8 cellular contexts compared by ENCODE assay signal in the genomic region with DNA sequence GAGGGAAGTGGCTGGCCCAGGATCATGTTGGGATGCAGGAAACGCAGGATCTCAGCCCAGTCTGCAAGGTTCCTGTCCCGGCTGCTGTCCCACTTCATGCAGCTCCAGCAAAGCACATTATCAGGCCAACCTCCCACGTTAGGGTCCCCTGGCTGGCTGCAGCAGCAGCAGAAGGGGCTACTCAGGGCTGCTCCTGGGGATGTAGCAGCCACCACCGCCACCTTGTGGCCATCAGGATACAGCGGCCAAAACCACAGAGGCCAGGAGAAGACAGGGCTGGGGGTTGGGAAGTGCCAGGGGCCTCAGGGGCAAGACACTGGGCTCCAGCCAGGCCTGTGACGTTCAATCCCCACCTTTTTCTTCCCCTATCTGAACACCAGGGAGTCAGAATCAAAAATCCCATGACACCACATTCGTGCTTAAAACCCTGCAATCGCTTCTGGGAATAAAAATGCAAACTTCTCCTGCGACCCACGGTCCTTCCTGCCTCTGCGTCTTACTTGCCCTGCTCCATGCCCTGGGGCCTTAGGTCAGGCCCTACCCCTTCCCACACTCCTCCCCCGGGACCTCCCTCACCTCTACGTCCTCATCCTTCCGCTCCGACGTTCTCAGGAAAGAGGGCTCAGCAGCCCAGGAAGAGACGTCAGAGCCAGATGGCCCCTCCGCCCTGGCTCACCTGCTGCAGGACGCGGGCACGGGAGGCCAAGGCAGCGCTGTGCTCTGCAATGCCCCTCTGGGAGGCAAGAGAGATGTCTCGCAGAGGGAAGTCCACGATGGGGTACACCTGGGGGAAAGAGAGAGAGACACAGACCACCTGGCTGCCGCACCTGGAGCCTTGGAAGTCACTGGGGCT. TPM values are rescaled to one million over a fixed set of nuclear protein-coding genes. Genes with fewer than 3 reads are reported as not detected.
A peak's percentile ranks its signal among the peaks of the same experiment; 100 is the strongest.
DNase-seq lines count a peak whose midpoint lies in the region; ATAC-seq and TF ChIP-seq lines count a peak whose summit lies in the region.

No MANE protein-coding gene starts in this region.

- H3K36me3 Mint-ChIP-seq in activated CD8-positive, alpha-beta T cell treated with anti-CD3 and anti-CD28 coated beads, Interleukin-2, amount 10 ng/mL, durations not matched to agents 7 days and 5 days (ENCODE audit: low read depth), result no peaks in the 10 kb centered on the region
- no peaks in the 10 kb centered on the region for H3K36me3 Mint-ChIP-seq in naive thymus-derived CD4-positive, alpha-beta T cell

- H2AFZ ChIP-seq in fibroblast of lung (ENCODE audit: low read length), result no peak overlapping the region

- peak overlapping the region in 4 of 10 experiments; percentile 23 to 37 (median 32); a peak in 6 of 20 replicates for H3K4me3 ChIP-seq in BLaER1 treated with 17β-estradiol and CSF1 and Interleukin-3, amounts not matched to agents 10 nM and 100 nM
- H3K4me3 ChIP-seq in fibroblast of lung (replicated peaks in 1 of 4; ENCODE audit: control extremely low read depth in 1 of 4, insufficient read depth in 1 of 4, low read depth in 3 of 4, low read length in 4 of 4), result no peak overlapping the region
- no peak overlapping the region for H3K4me3 ChIP-seq in naive thymus-derived CD4-positive, alpha-beta T cell (ENCODE audit: low read length)
- peak overlapping the region in 1 of 4 donors; percentile 10 for H3K4me3 ChIP-seq in tibial nerve

- no peaks in the 10 kb centered on the region for H3K27me3 ChIP-seq in BLaER1 treated with 17β-estradiol and CSF1 and Interleukin-3, amounts not matched to agents 10 nM and 100 nM
- H3K27me3 ChIP-seq in fibroblast of lung (ENCODE audit: control insufficient read depth, insufficient read depth, low read length) (no peaks in the 10 kb centered on the region), tibial nerve (no peaks in the 10 kb centered on the region)
- no peaks in the 10 kb centered on the region for H3K27me3 ChIP-seq in naive thymus-derived CD4-positive, alpha-beta T cell (ENCODE audit: control insufficient read depth in 2 of 2, insufficient read depth in 2 of 2, low read length in 2 of 2)

- TF ChIP-seq EP300 in tibial nerve (IDR thresholded peaks at IDR 0.05), result no peak

- WGBS in tibial nerve, 2 donors, result 25 to 29% methylated on average over 25 of the region's 25 CpGs

- CTCF ChIA-PET in activated CD8-positive, alpha-beta T cell treated with anti-CD3 and anti-CD28 coated beads, Interleukin-2, amount 10 ng/mL, durations not matched to agents 7 days and 5 days (lab: Charles Lee), result interaction anchor here (1.0 kb wide), 1 partner anchor 181 kb away, joined by 3 read pairs; no protein-coding TSS in a partner anchor
- CTCF ChIA-PET in naive thymus-derived CD4-positive, alpha-beta T cell (lab: Charles Lee), result no interaction called here

- H3K27me3 Mint-ChIP-seq in activated CD8-positive, alpha-beta T cell treated with anti-CD3 and anti-CD28 coated beads, Interleukin-2, amount 10 ng/mL, durations not matched to agents 7 days and 5 days (ENCODE audit: low read depth), result no peaks in the 10 kb centered on the region
- peaks cover 0 to 11% (median 0%) of the 10 kb centered on the region in 5 donors for H3K27me3 Mint-ChIP-seq in naive thymus-derived CD4-positive, alpha-beta T cell

- intact Hi-C loops in naive thymus-derived CD4-positive, alpha-beta T cell (cut with micrococcal nuclease), result loop anchor here in 1 of 2 donors (2.0 kb wide), 1 partner anchor 180 kb away; no protein-coding TSS in a partner anchor

- H3K27ac ChIP-seq in BLaER1 treated with 17β-estradiol and CSF1 and Interleukin-3, amounts not matched to agents 10 nM and 100 nM, result peak overlapping the region in 10 of 11 experiments; percentile 9 to 63 (median 44); a peak in 16 of 22 replicates
- no peak overlapping the region for H3K27ac ChIP-seq in fibroblast of lung (ENCODE audit: insufficient read depth, low read length)
- no peak overlapping the region for H3K27ac ChIP-seq in naive thymus-derived CD4-positive, alpha-beta T cell (ENCODE audit: low read depth, low read length)
- H3K27ac ChIP-seq in tibial nerve, result no peak overlapping the region

- H3K9me3 Mint-ChIP-seq in activated CD8-positive, alpha-beta T cell treated with anti-CD3 and anti-CD28 coated beads, Interleukin-2, amount 10 ng/mL, durations not matched to agents 7 days and 5 days (ENCODE audit: insufficient read depth), result no peaks in the 10 kb centered on the region
- peaks cover 0 to 13% (median 0%) of the 10 kb centered on the region in 11 donors for H3K9me3 Mint-ChIP-seq in naive thymus-derived CD4-positive, alpha-beta T cell

- peaks cover 16 to 56% (median 33%) of the 10 kb centered on the region in 10 experiments for H3K4me1 ChIP-seq in BLaER1 treated with 17β-estradiol and CSF1 and Interleukin-3, amounts not matched to agents 10 nM and 100 nM
- H3K4me1 ChIP-seq in fibroblast of lung (ENCODE audit: control insufficient read depth, extremely low read depth, insufficient read depth, low read length), result peaks cover 13% of the 10 kb centered on the region
- no peaks in the 10 kb centered on the region for H3K4me1 ChIP-seq in naive thymus-derived CD4-positive, alpha-beta T cell (ENCODE audit: control insufficient read depth in 2 of 2, insufficient read depth in 2 of 2, low read length in 2 of 2)
- H3K4me1 ChIP-seq in tibial nerve, result peaks cover 0 to 18% (median 0%) of the 10 kb centered on the region in 4 donors

- TF ChIP-seq CTCF in fibroblast of lung (conservative IDR thresholded peaks at IDR 0.05 in 1 of 2, IDR thresholded peaks at IDR 0.05 in 1 of 2; ENCODE audit: low read depth in 1 of 2, low read length in 2 of 2) (peak; percentile 87 to 89), tibial nerve (IDR thresholded peaks at IDR 0.05) (peak; percentile 80 to 94 (median 85))

- H3K9ac ChIP-seq in BLaER1 treated with 17β-estradiol and CSF1 and Interleukin-3, amounts not matched to agents 10 nM and 100 nM, result peak overlapping the region; percentile 6 to 65 (median 57); a peak in 19 of 22 replicates
- H3K9ac ChIP-seq in fibroblast of lung (ENCODE audit: insufficient read depth, low read length), result no peak overlapping the region

- peak overlapping the region; percentile 56 to 92 (median 80) for H3K4me2 ChIP-seq in BLaER1 treated with 17β-estradiol and CSF1 and Interleukin-3, amounts not matched to agents 10 nM and 100 nM
- H3K4me2 ChIP-seq in fibroblast of lung (ENCODE audit: extremely low read depth, insufficient read depth, low read length), result no peak overlapping the region

- H3K79me2 ChIP-seq in fibroblast of lung (ENCODE audit: control insufficient read depth, insufficient read depth, low read length), result no peaks in the 10 kb centered on the region

- H4K20me1 ChIP-seq in BLaER1 treated with 17β-estradiol and CSF1 and Interleukin-3, amounts not matched to agents 10 nM and 100 nM, result no peaks in the 10 kb centered on the region
- H4K20me1 ChIP-seq in fibroblast of lung (ENCODE audit: control insufficient read depth, extremely low read depth, insufficient read depth, low read length), result no peaks in the 10 kb centered on the region

- ATAC-seq in GM18520 (IDR thresholded peaks at IDR 0.05; ENCODE audit: unreplicated experiment), result peak; percentile 82
- ATAC-seq in HG02970 (IDR thresholded peaks at IDR 0.05; ENCODE audit: low FRiP score, unreplicated experiment), result peak; percentile 78
- ATAC-seq in activated CD8-positive, alpha-beta T cell treated with anti-CD3 and anti-CD28 coated beads, Interleukin-2, amount 10 ng/mL, durations not matched to agents 7 days and 5 days, result peak; percentile 77
- ATAC-seq in naive thymus-derived CD4-positive, alpha-beta T cell, result peak; percentile 65

- DNase-seq in NCI-H2171 treated with DMSO at 0.1 percent for 48 hours (lab: John Stamatoyannopoulos, UW) (peak; percentile 55), fibroblast of lung (ENCODE audit: low read depth in 2 of 2) (peak; percentile 62 to 69), tibial nerve (ENCODE audit: low spot score in 2 of 2) (peak; percentile 39 to 67)
- peak; percentile 45 for DNase-seq in activated CD8-positive, alpha-beta T cell treated with anti-CD3 and anti-CD28 coated beads, Interleukin-2, amount 10 ng/mL, durations not matched to agents 7 days and 5 days
- DNase-seq in naive thymus-derived CD4-positive, alpha-beta T cell, result peak in 2 of 9 donors; percentile 21 to 44

- peaks cover 0 to 23% (median 17%) of the 10 kb centered on the region in 11 experiments; a peak in 14 of 22 replicates for H3K9me3 ChIP-seq in BLaER1 treated with 17β-estradiol and CSF1 and Interleukin-3, amounts not matched to agents 10 nM and 100 nM (replicated peaks in 1 of 11)
- H3K9me3 ChIP-seq in fibroblast of lung (ENCODE audit: control insufficient read depth, insufficient read depth, low read depth, low read length), result no peaks in the 10 kb centered on the region
- H3K9me3 ChIP-seq in naive thymus-derived CD4-positive, alpha-beta T cell (ENCODE audit: control insufficient read depth in 2 of 3, low read length in 3 of 3), result no peaks in the 10 kb centered on the region
- peaks cover 0 to 12% (median 0%) of the 10 kb centered on the region in 4 donors for H3K9me3 ChIP-seq in tibial nerve

- POLR2A ChIA-PET in activated CD8-positive, alpha-beta T cell treated with anti-CD3 and anti-CD28 coated beads, Interleukin-2, amount 10 ng/mL, durations not matched to agents 7 days and 5 days (lab: Charles Lee), result no interaction called here
- POLR2A ChIA-PET in naive thymus-derived CD4-positive, alpha-beta T cell (lab: Charles Lee), result no interaction called here

- no peaks in the 10 kb centered on the region for H3K36me3 ChIP-seq in BLaER1 treated with 17β-estradiol and CSF1 and Interleukin-3, amounts not matched to agents 10 nM and 100 nM
- no peaks in the 10 kb centered on the region for H3K36me3 ChIP-seq in fibroblast of lung (ENCODE audit: control insufficient read depth, insufficient read depth, low read length)
- no peaks in the 10 kb centered on the region for H3K36me3 ChIP-seq in naive thymus-derived CD4-positive, alpha-beta T cell (ENCODE audit: control insufficient read depth in 2 of 3, insufficient read depth in 3 of 3, low read length in 3 of 3)
- H3K36me3 ChIP-seq in tibial nerve, result no peaks in the 10 kb centered on the region

- peak overlapping the region; percentile 8 for H3K4me3 Mint-ChIP-seq in activated CD8-positive, alpha-beta T cell treated with anti-CD3 and anti-CD28 coated beads, Interleukin-2, amount 10 ng/mL, durations not matched to agents 7 days and 5 days
- peak overlapping the region in 2 of 10 donors; percentile 50 to 71 for H3K4me3 Mint-ChIP-seq in naive thymus-derived CD4-positive, alpha-beta T cell

- H3K4me1 Mint-ChIP-seq in activated CD8-positive, alpha-beta T cell treated with anti-CD3 and anti-CD28 coated beads, Interleukin-2, amount 10 ng/mL, durations not matched to agents 7 days and 5 days (ENCODE audit: low read depth), result peaks cover 4% of the 10 kb centered on the region
- peaks cover 0 to 11% (median 0%) of the 10 kb centered on the region in 7 donors for H3K4me1 Mint-ChIP-seq in naive thymus-derived CD4-positive, alpha-beta T cell

- no peak overlapping the region for H3K27ac Mint-ChIP-seq in activated CD8-positive, alpha-beta T cell treated with anti-CD3 and anti-CD28 coated beads, Interleukin-2, amount 10 ng/mL, durations not matched to agents 7 days and 5 days
- peak overlapping the region in 1 of 9 donors; percentile 52 for H3K27ac Mint-ChIP-seq in naive thymus-derived CD4-positive, alpha-beta T cell

- no peak for TF ChIP-seq POLR2A in tibial nerve (IDR thresholded peaks at IDR 0.05)

RNA-seq across cellular contexts. Expression of a gene that starts 21.5 kb away (rescaled TPM):
- under 1 TPM in 1 of 2 experiments, not detected in 1; 0.26 TPM for total RNA-seq in activated CD8-positive, alpha-beta T cell treated with anti-CD3 and anti-CD28 coated beads, Interleukin-2, amount 10 ng/mL, durations not matched to agents 7 days and 5 days
- not detected in 2 replicates for total RNA-seq in fibroblast of lung
- polyA plus RNA-seq in fibroblast of lung, result 0.02 TPM in 1 of 2 replicates, not detected in the other
- not detected in 2 replicates for polyA plus RNA-seq in fibroblast of lung (2012)
- not detected in 2 replicates for polyA minus RNA-seq in fibroblast of lung (ENCODE audit: low replicate concordance)
- not detected for total RNA-seq in naive thymus-derived CD4-positive, alpha-beta T cell
- polyA plus RNA-seq in naive thymus-derived CD4-positive, alpha-beta T cell, result not detected
- total RNA-seq in tibial nerve, result under 1 TPM in 2 of 4 donors, not detected in 2; 0.42 to 0.44 TPM

Comparison
In these comparisons a context has a peak if more than half of its experiments do, and no peak if none do; other contexts are left out.
1. H3K27ac ChIP-seq: peak in BLaER1 treated with 17β-estradiol and CSF1 and Interleukin-3, amounts not matched to agents 10 nM and 100 nM (10 of 11); none in fibroblast of lung (single experiment), naive thymus-derived CD4-positive, alpha-beta T cell (single experiment) and tibial nerve (0 of 4).
2. Peak in every context shown above with its lines, with median percentiles within 50 percentile points of each other: ATAC-seq.